Comparison of ENCODE assay signal across 9 cellular contexts in the genomic region with DNA sequence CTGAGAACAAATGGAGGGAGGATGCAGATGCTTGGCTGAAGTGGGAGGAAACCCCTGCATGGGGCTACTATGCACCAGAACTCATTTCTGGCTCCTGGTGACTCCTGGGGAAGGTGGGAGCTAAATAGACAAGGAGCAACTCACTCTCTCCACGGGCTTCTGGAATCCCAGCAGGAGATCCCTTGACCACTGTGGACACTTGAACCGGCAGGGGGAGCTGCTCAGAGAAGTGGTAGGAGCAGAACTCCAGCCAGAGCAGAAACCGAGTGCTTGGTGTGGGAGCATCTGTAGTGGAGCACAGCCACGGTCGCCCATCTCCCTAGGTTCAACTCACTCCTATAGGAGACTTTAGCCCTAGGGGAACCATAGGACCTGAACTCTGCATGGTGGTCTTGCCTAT.
DNase-seq lines count a peak whose midpoint lies in the region; ATAC-seq and TF ChIP-seq lines count a peak whose summit lies in the region.
"Had no signal": no experiment of that assay in that cellular context is flagged by ENCODE, and none has a peak within 500 bp of the region (broad histone marks: within the 10 kb centered on the region; RNA-seq: fewer than 3 reads in every experiment).

No MANE protein-coding gene starts in this region.

- H3K9me3 ChIP-seq in colonic mucosa: no peaks in the 10 kb centered on the region

- H3K9ac ChIP-seq in colonic mucosa (ENCODE audit: low read depth in 2 of 2, low read length in 2 of 2): no peak overlapping the region

- no peak for TF ChIP-seq CTCF in colonic mucosa (IDR thresholded peaks at IDR 0.05)

- H3K36me3 Mint-ChIP-seq in activated naive CD8-positive, alpha-beta T cell treated with anti-CD3 and anti-CD28 coated beads, Interleukin-2, amount 50 U/mL, for 24 hours (ENCODE audit: low read depth): no peaks in the 10 kb centered on the region
- H3K36me3 Mint-ChIP-seq in activated naive CD8-positive, alpha-beta T cell treated with anti-CD3 and anti-CD28 coated beads for 36 hours: no peaks in the 10 kb centered on the region
- H3K36me3 Mint-ChIP-seq in stimulated activated effector memory CD8-positive, alpha-beta T cell treated with anti-CD3 and anti-CD28 coated beads, Interleukin-12 subunit alpha, Interleukin-12 subunit beta, amount 100 ng/mL, for 72 hours: no peaks in the 10 kb centered on the region

- H3K36me3 ChIP-seq in colonic mucosa: no peaks in the 10 kb centered on the region
- H3K36me3 ChIP-seq: ascending aorta had no signal

- no peak for ATAC-seq in activated naive CD8-positive, alpha-beta T cell treated with anti-CD3 and anti-CD28 coated beads, Interleukin-2, amount 50 U/mL, for 24 hours
- ATAC-seq in HG03469 (IDR thresholded peaks at IDR 0.05; ENCODE audit: unreplicated experiment): no peak
- ATAC-seq in stimulated activated effector memory CD8-positive, alpha-beta T cell treated with anti-CD3 and anti-CD28 coated beads, Interleukin-12 subunit alpha, Interleukin-12 subunit beta, amount 100 ng/mL, for 72 hours: no peak

- no peak overlapping the region for H3K27ac Mint-ChIP-seq in activated naive CD8-positive, alpha-beta T cell treated with anti-CD3 and anti-CD28 coated beads, Interleukin-2, amount 50 U/mL, for 24 hours
- no peak overlapping the region for H3K27ac Mint-ChIP-seq in activated naive CD8-positive, alpha-beta T cell treated with anti-CD3 and anti-CD28 coated beads for 36 hours
- H3K27ac Mint-ChIP-seq in stimulated activated effector memory CD8-positive, alpha-beta T cell treated with anti-CD3 and anti-CD28 coated beads, Interleukin-12 subunit alpha, Interleukin-12 subunit beta, amount 100 ng/mL, for 72 hours: no peak overlapping the region

- no peaks in the 10 kb centered on the region for H3K9me3 Mint-ChIP-seq in activated naive CD8-positive, alpha-beta T cell treated with anti-CD3 and anti-CD28 coated beads, Interleukin-2, amount 50 U/mL, for 24 hours
- peaks cover 3% of the 10 kb centered on the region for H3K9me3 Mint-ChIP-seq in activated naive CD8-positive, alpha-beta T cell treated with anti-CD3 and anti-CD28 coated beads for 36 hours
- H3K9me3 Mint-ChIP-seq in stimulated activated effector memory CD8-positive, alpha-beta T cell treated with anti-CD3 and anti-CD28 coated beads, Interleukin-12 subunit alpha, Interleukin-12 subunit beta, amount 100 ng/mL, for 72 hours: peaks cover 4% of the 10 kb centered on the region

- H3K4me3 Mint-ChIP-seq in activated naive CD8-positive, alpha-beta T cell treated with anti-CD3 and anti-CD28 coated beads, Interleukin-2, amount 50 U/mL, for 24 hours: no peak overlapping the region
- no peak overlapping the region for H3K4me3 Mint-ChIP-seq in activated naive CD8-positive, alpha-beta T cell treated with anti-CD3 and anti-CD28 coated beads for 36 hours
- H3K4me3 Mint-ChIP-seq in stimulated activated effector memory CD8-positive, alpha-beta T cell treated with anti-CD3 and anti-CD28 coated beads, Interleukin-12 subunit alpha, Interleukin-12 subunit beta, amount 100 ng/mL, for 72 hours: no peak overlapping the region

- H3K27ac ChIP-seq in colonic mucosa: no peak overlapping the region
- H3K27ac ChIP-seq: ascending aorta had no signal

- H3K4me1 ChIP-seq in colonic mucosa: no peaks in the 10 kb centered on the region
- H3K4me1 ChIP-seq: ascending aorta had no signal

- no peak overlapping the region for H3K4me3 ChIP-seq in colonic mucosa
- H3K4me3 ChIP-seq: ascending aorta had no signal

- DNase-seq in activated naive CD8-positive, alpha-beta T cell treated with anti-CD3 and anti-CD28 coated beads, Interleukin-2, amount 50 U/mL, for 24 hours: peak; percentile 22
- no peak for DNase-seq in activated naive CD8-positive, alpha-beta T cell treated with anti-CD3 and anti-CD28 coated beads for 36 hours
- DNase-seq in M059J (ENCODE audit: low read depth) (peak; percentile 25), colonic mucosa (peak; percentile 62), T1000 (lab: John Stamatoyannopoulos, UW) (no peak)
- peak; percentile 27 for DNase-seq in stimulated activated CD8-positive, alpha-beta memory T cell treated with anti-CD3 and anti-CD28 coated beads, Interleukin-4, amount 100 ng/mL, for 48 hours
- no peak for DNase-seq in stimulated activated effector memory CD8-positive, alpha-beta T cell treated with anti-CD3 and anti-CD28 coated beads, Interleukin-12 subunit alpha, Interleukin-12 subunit beta, amount 100 ng/mL, for 72 hours (ENCODE audit: low spot score in 2 of 2)

- H3K27me3 ChIP-seq in colonic mucosa: no peaks in the 10 kb centered on the region
- H3K27me3 ChIP-seq: ascending aorta had no signal

- peaks cover 19% of the 10 kb centered on the region for H3K27me3 Mint-ChIP-seq in activated naive CD8-positive, alpha-beta T cell treated with anti-CD3 and anti-CD28 coated beads, Interleukin-2, amount 50 U/mL, for 24 hours
- H3K27me3 Mint-ChIP-seq in activated naive CD8-positive, alpha-beta T cell treated with anti-CD3 and anti-CD28 coated beads for 36 hours: peaks cover 33% of the 10 kb centered on the region

- H3K4me1 Mint-ChIP-seq in activated naive CD8-positive, alpha-beta T cell treated with anti-CD3 and anti-CD28 coated beads, Interleukin-2, amount 50 U/mL, for 24 hours: no peaks in the 10 kb centered on the region
- H3K4me1 Mint-ChIP-seq in activated naive CD8-positive, alpha-beta T cell treated with anti-CD3 and anti-CD28 coated beads for 36 hours: no peaks in the 10 kb centered on the region
- H3K4me1 Mint-ChIP-seq in stimulated activated effector memory CD8-positive, alpha-beta T cell treated with anti-CD3 and anti-CD28 coated beads, Interleukin-12 subunit alpha, Interleukin-12 subunit beta, amount 100 ng/mL, for 72 hours: no peaks in the 10 kb centered on the region

- intact Hi-C loops in colonic mucosa (cut with DNase I): loop anchor here (5.0 kb wide), 1 partner anchor 193 kb away; no protein-coding TSS in a partner anchor

Comparison
In these comparisons a context has a peak if more than half of its experiments do, and no peak if none do; other contexts are left out.
1. DNase-seq: peak in activated naive CD8-positive, alpha-beta T cell treated with anti-CD3 and anti-CD28 coated beads, Interleukin-2, amount 50 U/mL, for 24 hours (single experiment), M059J (single experiment), colonic mucosa (single experiment) and stimulated activated CD8-positive, alpha-beta memory T cell treated with anti-CD3 and anti-CD28 coated beads, Interleukin-4, amount 100 ng/mL, for 48 hours (single experiment); none in activated naive CD8-positive, alpha-beta T cell treated with anti-CD3 and anti-CD28 coated beads for 36 hours (single experiment), T1000 (single experiment) and stimulated activated effector memory CD8-positive, alpha-beta T cell treated with anti-CD3 and anti-CD28 coated beads, Interleukin-12 subunit alpha, Interleukin-12 subunit beta, amount 100 ng/mL, for 72 hours (0 of 2).